1 cellular context compared by ENCODE assay signal in the genomic region with DNA sequence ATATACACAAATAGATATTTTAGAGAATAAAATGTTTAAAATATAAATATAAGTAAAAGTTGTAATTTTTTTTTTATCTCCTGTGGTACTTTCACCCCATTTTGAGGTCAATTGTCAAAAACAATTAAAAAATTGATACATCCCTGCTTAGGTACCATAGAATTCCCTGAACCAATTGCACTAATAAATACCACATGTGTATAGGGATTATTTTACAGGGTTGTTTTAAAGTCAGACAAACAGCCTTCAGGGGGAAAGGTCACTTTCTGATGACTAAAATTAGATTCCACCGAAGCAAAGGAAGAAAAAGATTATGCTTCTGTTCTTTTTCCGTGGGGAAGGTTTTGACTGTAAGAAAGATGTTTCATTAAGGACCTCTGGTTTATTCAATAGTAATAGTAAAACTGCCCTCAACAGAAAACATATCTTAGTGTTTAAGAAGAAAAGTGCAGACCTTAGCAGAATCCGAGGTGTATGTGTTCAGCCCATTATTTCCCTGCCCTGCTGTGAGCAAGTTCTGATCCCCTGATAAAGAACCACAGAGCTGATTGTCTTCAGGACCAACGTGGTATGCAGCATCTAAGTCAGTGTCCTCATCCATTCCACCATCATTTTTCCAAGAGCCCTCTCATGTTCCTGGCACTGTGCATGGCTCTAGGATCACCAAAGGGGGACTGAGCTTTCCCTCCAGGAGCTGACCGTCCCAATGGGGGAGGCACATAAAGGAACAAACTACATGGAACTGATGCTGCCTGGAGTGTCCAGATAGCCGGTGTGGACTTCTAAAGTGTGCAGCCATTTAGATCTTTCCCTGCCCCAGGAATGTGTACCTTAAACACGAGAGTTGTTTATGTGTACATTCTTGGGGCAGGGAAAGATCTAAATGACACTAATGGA.
TF ChIP-seq lines count a peak whose summit lies in the region.

No MANE protein-coding gene starts in this region.

TF ChIP-seq in HEK293, 187 proteins besides CTCF, POLR2A, EP300 and RAD21 (continued from another document):
- TF ChIP-seq ZNF639 (tag by site-specific recombination; IDR thresholded peaks at IDR 0.05) (no peak), IKZF3 (tag by site-specific recombination; IDR thresholded peaks at IDR 0.05) (peak; percentile 14; the same call in 1 of the 2 replicates), ZNF776 (tag by site-specific recombination; IDR thresholded peaks at IDR 0.05; ENCODE audit: borderline replicate concordance) (no peak), ZNF660 (tag by site-specific recombination; IDR thresholded peaks at IDR 0.05) (no peak), ZNF157 (tag by site-specific recombination; IDR thresholded peaks at IDR 0.05) (no peak)
